In genomic region chr9:93207326-93207814, GRCh38 we compare ENCODE assay signal across 7 cellular contexts. TPM values are rescaled to one million over a fixed set of nuclear protein-coding genes. Genes with fewer than 3 reads are reported as not detected.
DNase-seq lines count a peak whose midpoint lies in the region; TF ChIP-seq lines count a peak whose summit lies in the region.

No MANE protein-coding gene starts in this region.

- no TSS peak for BruUV-seq in Caco-2 (replicated peaks; lab: Mats Ljungman, UMichigan)

- no peak overlapping the region for H3K27ac Mint-ChIP-seq in activated T-cell treated with anti-CD3 and anti-CD28 coated beads, Interleukin-2, amount 50 U/mL, for 24 hours
- H3K27ac Mint-ChIP-seq in activated CD4-positive, alpha-beta memory T cell treated with anti-CD3 and anti-CD28 coated beads for 36 hours = no peak overlapping the region
- H3K27ac Mint-ChIP-seq in Caco-2 (ENCODE audit: unreplicated experiment) = no peak overlapping the region

- peaks cover 5% of the 10 kb centered on the region for H3K9me3 Mint-ChIP-seq in activated T-cell treated with anti-CD3 and anti-CD28 coated beads, Interleukin-2, amount 50 U/mL, for 24 hours
- peaks cover 6% of the 10 kb centered on the region for H3K9me3 Mint-ChIP-seq in activated CD4-positive, alpha-beta memory T cell treated with anti-CD3 and anti-CD28 coated beads for 36 hours
- no peaks in the 10 kb centered on the region for H3K9me3 Mint-ChIP-seq in Caco-2 (ENCODE audit: unreplicated experiment)

- TF ChIP-seq CTCF in thyroid gland (IDR thresholded peaks at IDR 0.05) (no peak), Caco-2 (IDR thresholded peaks at IDR 0.05; ENCODE audit: insufficient read depth in 1 of 2, low read depth in 1 of 2, low read length in 1 of 2, severe bottlenecking in 1 of 2, unreplicated experiment in 1 of 2) (no peak)

- H3K4me3 ChIP-seq in thyroid gland (replicated peaks in 1 of 3) (no peak overlapping the region), Caco-2 (ENCODE audit: low read depth, low read length) (no peak overlapping the region)

- 24 to 30% methylated on average over 8 to 9 of the region's 9 CpGs for WGBS in thyroid gland, 2 donors

- peak overlapping the region; percentile 72 for H3K27ac ChIP-seq in layer of hippocampus (ENCODE audit: low read depth, low read length)
- no peak overlapping the region for H3K27ac ChIP-seq in thyroid gland

- H3K4me1 Mint-ChIP-seq in activated T-cell treated with anti-CD3 and anti-CD28 coated beads, Interleukin-2, amount 50 U/mL, for 24 hours (ENCODE audit: low read depth) = peaks cover 4% of the 10 kb centered on the region
- H3K4me1 Mint-ChIP-seq in activated CD4-positive, alpha-beta memory T cell treated with anti-CD3 and anti-CD28 coated beads for 36 hours (ENCODE audit: low read depth) = peaks cover 2% of the 10 kb centered on the region
- peaks cover 7% of the 10 kb centered on the region for H3K4me1 Mint-ChIP-seq in Caco-2 (ENCODE audit: low read depth, unreplicated experiment)

- H3K27me3 Mint-ChIP-seq in activated T-cell treated with anti-CD3 and anti-CD28 coated beads, Interleukin-2, amount 50 U/mL, for 24 hours = no peaks in the 10 kb centered on the region
- no peaks in the 10 kb centered on the region for H3K27me3 Mint-ChIP-seq in activated CD4-positive, alpha-beta memory T cell treated with anti-CD3 and anti-CD28 coated beads for 36 hours
- no peaks in the 10 kb centered on the region for H3K27me3 Mint-ChIP-seq in Caco-2 (ENCODE audit: insufficient read depth, unreplicated experiment)

- no peak overlapping the region for H3K4me3 Mint-ChIP-seq in activated T-cell treated with anti-CD3 and anti-CD28 coated beads, Interleukin-2, amount 50 U/mL, for 24 hours
- H3K4me3 Mint-ChIP-seq in activated CD4-positive, alpha-beta memory T cell treated with anti-CD3 and anti-CD28 coated beads for 36 hours = no peak overlapping the region
- no peak overlapping the region for H3K4me3 Mint-ChIP-seq in Caco-2 (ENCODE audit: unreplicated experiment)

- CTCF ChIA-PET in activated CD4-positive, alpha-beta memory T cell treated with anti-CD3 and anti-CD28 coated beads for 36 hours (lab: Charles Lee) = no interaction called here
- CTCF ChIA-PET in Caco-2 (lab: Charles Lee) = no interaction called here

- POLR2A ChIA-PET in activated CD4-positive, alpha-beta memory T cell treated with anti-CD3 and anti-CD28 coated beads for 36 hours (lab: Charles Lee) = no interaction called here
- POLR2A ChIA-PET in Caco-2 (lab: Charles Lee) = no interaction called here

- H3K4me1 ChIP-seq in thyroid gland = peaks cover 8 to 22% of the 10 kb centered on the region in 2 donors
- H3K4me1 ChIP-seq in Caco-2 = peaks cover 7% of the 10 kb centered on the region; the same call in 1 of the 2 replicates

- no peaks in the 10 kb centered on the region for H3K36me3 Mint-ChIP-seq in activated T-cell treated with anti-CD3 and anti-CD28 coated beads, Interleukin-2, amount 50 U/mL, for 24 hours (ENCODE audit: low read depth)
- H3K36me3 Mint-ChIP-seq in activated CD4-positive, alpha-beta memory T cell treated with anti-CD3 and anti-CD28 coated beads for 36 hours = no peaks in the 10 kb centered on the region
- no peaks in the 10 kb centered on the region for H3K36me3 Mint-ChIP-seq in Caco-2 (ENCODE audit: insufficient read depth, unreplicated experiment)

- H3K9me3 ChIP-seq in thyroid gland (no peaks in the 10 kb centered on the region), Caco-2 (no peaks in the 10 kb centered on the region)

- TF ChIP-seq POLR2A in thyroid gland (IDR thresholded peaks at IDR 0.05) = no peak

- no peaks in the 10 kb centered on the region for H3K36me3 ChIP-seq in thyroid gland
- H3K36me3 ChIP-seq in Caco-2 (ENCODE audit: control insufficient read depth, insufficient read depth, low read length) = no peaks in the 10 kb centered on the region; the same call in 1 of the 2 replicates

- DNase-seq in NCI-H1436 treated with DMSO at 0.1 percent for 48 hours (lab: John Stamatoyannopoulos, UW) (peak; percentile 78), anterior cingulate cortex (lab: John Stamatoyannopoulos, UW) (peak in 45 of 58 donors; percentile 24 to 85 (median 51)), thyroid gland (peak; percentile 55 to 56), Caco-2 (no peak)
- DNase-seq in activated T-cell treated with anti-CD3 and anti-CD28 coated beads, Interleukin-2, amount 50 U/mL, for 24 hours = no peak
- no peak for DNase-seq in activated CD4-positive, alpha-beta memory T cell treated with anti-CD3 and anti-CD28 coated beads for 36 hours

- no peaks in the 10 kb centered on the region for H3K27me3 ChIP-seq in layer of hippocampus (ENCODE audit: control insufficient read depth, insufficient read depth, low read length)
- H3K27me3 ChIP-seq in thyroid gland = no peaks in the 10 kb centered on the region
- no peaks in the 10 kb centered on the region for H3K27me3 ChIP-seq in Caco-2 (replicated peaks; ENCODE audit: control insufficient read depth, insufficient read depth, low read length)

- intact Hi-C loops in thyroid gland (cut with DNase I) (no loop called here), Caco-2 (cut with micrococcal nuclease; ENCODE audit: unreplicated experiment) (no loop called here)
- intact Hi-C loops in activated CD4-positive, alpha-beta memory T cell treated with anti-CD3 and anti-CD28 coated beads for 36 hours (cut with micrococcal nuclease) = no loop called here

RNA-seq across cellular contexts. Expression of gene WNK2, which starts 23.4 kb away (rescaled TPM):
- total RNA-seq in thyroid gland = 1 to 10 TPM in 3 of 4 donors, under 1 TPM in 1; 0.94 to 8.5 (median 8.1) TPM
- total RNA-seq in activated CD4-positive, alpha-beta memory T cell treated with anti-CD3 and anti-CD28 coated beads for 36 hours = 1 to 10 TPM; 1.2 to 1.6 TPM
- 21.7 and 23.4 TPM in 2 replicates for total RNA-seq in Caco-2 (2022)

Comparison
In these comparisons a context has a peak if more than half of its experiments do, and no peak if none do; other contexts are left out.
1. DNase-seq: peak in NCI-H1436 treated with DMSO at 0.1 percent for 48 hours (single experiment), anterior cingulate cortex (45 of 58) and thyroid gland (2 of 2); none in activated T-cell treated with anti-CD3 and anti-CD28 coated beads, Interleukin-2, amount 50 U/mL, for 24 hours (single experiment), activated CD4-positive, alpha-beta memory T cell treated with anti-CD3 and anti-CD28 coated beads for 36 hours (single experiment) and Caco-2 (0 of 2).